19 cellular contexts compared by ENCODE assay signal in the genomic region with DNA sequence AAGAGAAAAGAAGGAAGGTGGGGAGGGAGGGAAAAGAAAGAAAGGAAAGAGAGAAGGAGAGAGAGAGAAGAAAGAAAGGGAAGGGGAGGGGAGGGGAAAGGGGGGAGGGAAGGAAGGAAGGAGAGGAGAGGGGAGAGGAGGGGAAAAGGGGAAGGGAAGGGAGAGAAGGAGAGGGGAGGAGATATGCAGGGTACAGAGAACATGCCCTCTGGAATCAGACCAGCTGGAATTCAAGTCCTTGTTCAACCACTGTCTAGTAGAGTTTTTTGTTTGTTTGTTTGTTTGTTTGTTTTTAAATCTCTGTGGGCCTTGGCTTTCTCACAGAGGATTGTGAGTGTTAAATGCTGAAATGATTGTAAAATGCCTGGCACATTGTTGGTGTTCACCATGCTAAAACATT.
"Had no signal": no experiment of that assay in that cellular context is flagged by ENCODE, and none has a peak within 500 bp of the region (broad histone marks: within the 10 kb centered on the region; RNA-seq: fewer than 3 reads in every experiment).

No MANE protein-coding gene starts in this region.

- H3K9ac ChIP-seq: SK-N-SH had no signal

- H3K9me3 ChIP-seq: SK-N-SH had no signal

- H3K27ac ChIP-seq: HL-60 had no signal

- DNase-seq: Karpas-422, KG1, MM.1S, NCI-H1092 treated with DMSO at 0.1 percent for 48 hours, NCI-H1436, NCI-H187, NCI-H2029, NCI-H2081 treated with DMSO at 0.1 percent for 48 hours, NCI-H2171, NCI-H226, NCI-H446, NCI-H510A, NCI-H526, NCI-H748 treated with DMSO at 0.1 percent for 48 hours, Right ventricle myocardium superior, RPMI8226, SK-N-SH, SW 1271 had no signal
